ENCODE assay signal across 9 cellular contexts in genomic region chr18:23238152-23238531, GRCh38.
A peak's percentile ranks its signal among the peaks of the same experiment; 100 is the strongest.
DNase-seq lines count a peak whose midpoint lies in the region; ATAC-seq and TF ChIP-seq lines count a peak whose summit lies in the region.
"Had no signal": no experiment of that assay in that cellular context is flagged by ENCODE, and none has a peak within 500 bp of the region (broad histone marks: within the 10 kb centered on the region; RNA-seq: fewer than 3 reads in every experiment).

No MANE protein-coding gene starts in this region.

- POLR2A ChIA-PET in CD4-positive, alpha-beta memory T cell (lab: Charles Lee; ENCODE audit: partially characterized antibody), result no interaction called here

- TF ChIP-seq POLR2A in GM18505 (IDR thresholded peaks at IDR 0.05; ENCODE audit: borderline replicate concordance, extremely low read depth, insufficient read depth, insufficient read length), result no peak

- H3K27me3 Mint-ChIP-seq in CD4-positive, alpha-beta memory T cell, result no peaks in the 10 kb centered on the region

- no peak for DNase-seq in CD4-positive, alpha-beta memory T cell
- DNase-seq in SJCRH30 (no peak), fibroblast of peridontal ligament (ENCODE audit: extremely low read depth) (peak; percentile 70), trophoblast cell (peak in 1 of 2 donors; percentile 54), NCI-H146 (lab: John Stamatoyannopoulos, UW) (no peak), germinal center (ENCODE audit: low spot score) (no peak)
- DNase-seq: NCI-H2227 treated with DMSO at 0.1 percent for 48 hours had no signal

- peak overlapping the region; percentile 66 to 89 (median 85) for H3K4me3 Mint-ChIP-seq in CD4-positive, alpha-beta memory T cell

- H3K79me2 ChIP-seq in trophoblast cell (ENCODE audit: control insufficient read depth, insufficient read depth, low read length, poor library complexity), result no peaks in the 10 kb centered on the region

- no CpG with 5 or more reads among the region's 7 CpGs for WGBS in trophoblast cell (ENCODE audit: extremely low coverage, insufficient coverage, insufficient read length)

- H3K4ac ChIP-seq in trophoblast cell (ENCODE audit: low read depth, low read length), result no peak overlapping the region

- no peak overlapping the region for H4K8ac ChIP-seq in trophoblast cell (ENCODE audit: low read depth, low read length)

- no peak overlapping the region for H2BK5ac ChIP-seq in trophoblast cell (ENCODE audit: low read depth, low read length, poor library complexity)

- peaks cover 20% of the 10 kb centered on the region for H3K4me1 ChIP-seq in CD4-positive, alpha-beta memory T cell (ENCODE audit: insufficient read depth, low read length)
- H3K4me1 ChIP-seq in SJCRH30, result peaks cover 25% of the 10 kb centered on the region
- H3K4me1 ChIP-seq in trophoblast cell (ENCODE audit: control insufficient read depth in 1 of 2, insufficient read depth in 2 of 2, low read length in 2 of 2), result peaks cover 30 to 32% of the 10 kb centered on the region in 2 experiments

- intact Hi-C loops in CD4-positive, alpha-beta memory T cell (cut with micrococcal nuclease), result loop anchor here (10.0 kb wide), 2 partner anchors 163 to 217 kb away; partner anchors contain the start of gene RIOK3

- ATAC-seq in GM18867 (IDR thresholded peaks at IDR 0.05; ENCODE audit: unreplicated experiment), result no peak
- no peak for ATAC-seq in GM18505 (IDR thresholded peaks at IDR 0.05; ENCODE audit: unreplicated experiment)

- CTCF ChIA-PET in CD4-positive, alpha-beta memory T cell (lab: Charles Lee; ENCODE audit: partially characterized antibody), result interaction anchor here (0.8 to 1.6 kb wide), 4 partner anchors 10 to 107 kb away, joined by 3 to 4 read pairs (median 4); no protein-coding TSS in a partner anchor

- peak overlapping the region; percentile 8 for H4K91ac ChIP-seq in trophoblast cell (ENCODE audit: low read depth, low read length)

- H3K18ac ChIP-seq in trophoblast cell (ENCODE audit: low read length), result no peak overlapping the region

- H4K12ac ChIP-seq in trophoblast cell (ENCODE audit: low read depth, low read length), result no peak overlapping the region

- no peak overlapping the region for H3K4me2 ChIP-seq in trophoblast cell (ENCODE audit: low read length)

- peak overlapping the region; percentile 47 for H3K27ac ChIP-seq in CD4-positive, alpha-beta memory T cell (ENCODE audit: low read depth, low read length)
- H3K27ac ChIP-seq in SJCRH30 (peak overlapping the region; percentile 70), trophoblast cell (ENCODE audit: low read depth, low read length) (no peak overlapping the region)

- H2BK120ac ChIP-seq in trophoblast cell (ENCODE audit: insufficient read depth, low read length, poor library complexity), result no peak overlapping the region

- no peaks in the 10 kb centered on the region for H3K27me3 ChIP-seq in CD4-positive, alpha-beta memory T cell (ENCODE audit: insufficient read depth, low read length)
- H3K27me3 ChIP-seq in SJCRH30 (no peaks in the 10 kb centered on the region), trophoblast cell (ENCODE audit: insufficient read depth, low read length) (no peaks in the 10 kb centered on the region)

- no peak overlapping the region for H2AFZ ChIP-seq in trophoblast cell (ENCODE audit: insufficient read depth, low read length, poor library complexity)

- no peak overlapping the region for H2AK5ac ChIP-seq in trophoblast cell (ENCODE audit: low read length)

- H3K36me3 Mint-ChIP-seq in CD4-positive, alpha-beta memory T cell, result no peaks in the 10 kb centered on the region

- H3K9me3 ChIP-seq in CD4-positive, alpha-beta memory T cell (ENCODE audit: control insufficient read depth in 1 of 2, low read length in 2 of 2), result no peaks in the 10 kb centered on the region
- H3K9me3 ChIP-seq in SJCRH30 (replicated peaks) (no peaks in the 10 kb centered on the region), trophoblast cell (ENCODE audit: insufficient read depth, low read depth, low read length) (no peaks in the 10 kb centered on the region)

- H3K4me3 ChIP-seq in CD4-positive, alpha-beta memory T cell (ENCODE audit: low read length in 2 of 2), result peak overlapping the region in 1 of 2 donors; percentile 15
- H3K4me3 ChIP-seq in SJCRH30 (no peak overlapping the region), trophoblast cell (ENCODE audit: low read depth, low read length) (no peak overlapping the region)

- H3K36me3 ChIP-seq in CD4-positive, alpha-beta memory T cell (ENCODE audit: insufficient read depth, low read length), result no peaks in the 10 kb centered on the region
- H3K36me3 ChIP-seq in SJCRH30 (no peaks in the 10 kb centered on the region), trophoblast cell (ENCODE audit: control insufficient read depth in 1 of 2, insufficient read depth in 2 of 2, low read length in 2 of 2) (no peaks in the 10 kb centered on the region)

- no peak overlapping the region for H3K23ac ChIP-seq in trophoblast cell (ENCODE audit: low read length)

- peak overlapping the region; percentile 34 for H2BK12ac ChIP-seq in trophoblast cell (ENCODE audit: low read length)

- H3K79me1 ChIP-seq in trophoblast cell (ENCODE audit: low read length), result peaks cover 8% of the 10 kb centered on the region

- H3K14ac ChIP-seq in trophoblast cell (ENCODE audit: low read length), result peak overlapping the region; percentile 30

- peaks cover 6 to 24% (median 16%) of the 10 kb centered on the region in 4 donors for H3K4me1 Mint-ChIP-seq in CD4-positive, alpha-beta memory T cell

- H3K9me3 Mint-ChIP-seq in CD4-positive, alpha-beta memory T cell, result no peaks in the 10 kb centered on the region

- H3K27ac Mint-ChIP-seq in CD4-positive, alpha-beta memory T cell, result peak overlapping the region; percentile 43 to 96 (median 88)

- no peak overlapping the region for H3K9ac ChIP-seq in trophoblast cell (ENCODE audit: low read length)
